ENCODE assay signal across 18 cellular contexts in genomic region chr6:134508862-134509498, GRCh38.
A peak's percentile ranks its signal among the peaks of the same experiment; 100 is the strongest.
DNase-seq lines count a peak whose midpoint lies in the region; ATAC-seq and TF ChIP-seq lines count a peak whose summit lies in the region.
"Had no signal": no experiment of that assay in that cellular context is flagged by ENCODE, and none has a peak within 500 bp of the region (broad histone marks: within the 10 kb centered on the region; RNA-seq: fewer than 3 reads in every experiment).

No MANE protein-coding gene starts in this region.

- H4K20me1 ChIP-seq in Loucy (ENCODE audit: insufficient read depth, low read length, poor library complexity, severe bottlenecking) = no peaks in the 10 kb centered on the region

- H3K9ac ChIP-seq in Loucy (ENCODE audit: low read depth, low read length, poor library complexity, severe bottlenecking) = no peak overlapping the region

- H3K4me3 ChIP-seq in Loucy (ENCODE audit: low read length, poor library complexity, severe bottlenecking) = no peak overlapping the region

- TF ChIP-seq CTCF in Loucy (conservative IDR thresholded peaks at IDR 0.05; ENCODE audit: low read length) = 0 out of 2 replicates have a peak, but pooled peaks have one; percentile 12

- H3F3A ChIP-seq in Loucy (ENCODE audit: low read depth) = no peaks in the 10 kb centered on the region

- no peaks in the 10 kb centered on the region for H3K36me3 ChIP-seq in Loucy (ENCODE audit: insufficient read depth, low read length)

- peak; percentile 70 for ATAC-seq in GM18868 (IDR thresholded peaks at IDR 0.05; ENCODE audit: unreplicated experiment)

- peak overlapping the region; percentile 89 for H3K27ac ChIP-seq in epithelial cell of prostate
- H3K27ac ChIP-seq: C4-2B had no signal

- peak; percentile 82 for DNase-seq in epithelial cell of prostate (ENCODE audit: low read depth, low spot score)
- peak; percentile 39 for DNase-seq in renal cortical epithelial cell (ENCODE audit: low read depth)
- DNase-seq in NAMALWA (ENCODE audit: low spot score) = no peak
- DNase-seq in activated CD8-positive, alpha-beta memory T cell treated with anti-CD3 and anti-CD28 coated beads, Interleukin-2, amount 50 U/mL, for 4 hours = no peak
- DNase-seq in NCI-H187 (lab: John Stamatoyannopoulos, UW) = no peak
- DNase-seq: ACHN, DMS79 treated with DMSO at 0.1 percent for 48 hours, H7, Kasumi-1, NCI-H1105, NCI-H2107, NCI-H2227 treated with DMSO at 0.1 percent for 48 hours, NCI-H510A treated with DMSO at 0.1 percent for 48 hours, NCI-H82, RPMI8226 had no signal

- no peak overlapping the region for H2AFZ ChIP-seq in Loucy (ENCODE audit: low read length)

- H3K4me1 ChIP-seq in Loucy (ENCODE audit: insufficient read depth, low read length, poor library complexity, severe bottlenecking) = peaks cover 9% of the 10 kb centered on the region

- no peaks in the 10 kb centered on the region for H3K9me3 ChIP-seq in Loucy (ENCODE audit: insufficient read depth, low read depth, low read length)

- no peaks in the 10 kb centered on the region for H3K9me2 ChIP-seq in Loucy (replicated peaks; ENCODE audit: low read depth, low read length)

- no peaks in the 10 kb centered on the region for H3K79me2 ChIP-seq in Loucy (ENCODE audit: insufficient read depth, low read length)

- H3K4me2 ChIP-seq in Loucy (ENCODE audit: low read depth, low read length, poor library complexity, severe bottlenecking) = no peak overlapping the region

- no peaks in the 10 kb centered on the region for H3K27me3 ChIP-seq in Loucy (ENCODE audit: insufficient read depth, low read length, poor library complexity, severe bottlenecking)

Comparison
In these comparisons a context has a peak if more than half of its experiments do, and no peak if none do; other contexts are left out.
1. DNase-seq: peak in epithelial cell of prostate (single experiment) and renal cortical epithelial cell (single experiment); none in NAMALWA (single experiment), activated CD8-positive, alpha-beta memory T cell treated with anti-CD3 and anti-CD28 coated beads, Interleukin-2, amount 50 U/mL, for 4 hours (single experiment) and NCI-H187 (0 of 2).